ENCODE assay signal across 8 cellular contexts in genomic region chr5:79514391-79515105, GRCh38.
DNase-seq lines count a peak whose midpoint lies in the region; ATAC-seq and TF ChIP-seq lines count a peak whose summit lies in the region.

No MANE protein-coding gene starts in this region.

- H3K4me1 ChIP-seq in HUES6 (ENCODE audit: control insufficient read depth, insufficient read depth, low read length): peaks cover 26% of the 10 kb centered on the region
- H3K4me1 ChIP-seq in OCI-LY1 (ENCODE audit: insufficient read depth, low read length, severe bottlenecking): peaks cover 27% of the 10 kb centered on the region

- H3K36me3 ChIP-seq in HUES6 (ENCODE audit: control insufficient read depth, insufficient read depth, low read length) (no peaks in the 10 kb centered on the region), OCI-LY1 (ENCODE audit: insufficient read depth, low read length) (no peaks in the 10 kb centered on the region)

- peak overlapping the region; percentile 89 for H3K27ac ChIP-seq in HUES6 (ENCODE audit: low read depth, low read length)
- no peak overlapping the region for H3K27ac ChIP-seq in OCI-LY1 (ENCODE audit: low read depth, low read length, poor library complexity, severe bottlenecking)

- peak overlapping the region; percentile 60 for H3K4me2 ChIP-seq in OCI-LY1 (ENCODE audit: low read length)

- H3K27me3 ChIP-seq in HUES6 (ENCODE audit: control insufficient read depth, insufficient read depth, low read length): no peaks in the 10 kb centered on the region
- H3K27me3 ChIP-seq in OCI-LY1 (ENCODE audit: insufficient read depth, low read length): no peaks in the 10 kb centered on the region

- peak; percentile 86 for ATAC-seq in GM21447 (IDR thresholded peaks at IDR 0.05; ENCODE audit: unreplicated experiment)

- no peaks in the 10 kb centered on the region for H3K79me2 ChIP-seq in OCI-LY1 (ENCODE audit: insufficient read depth, low read length)

- H3K9me3 ChIP-seq in HUES6 (ENCODE audit: control insufficient read depth, insufficient read depth, low read depth, low read length) (no peaks in the 10 kb centered on the region), OCI-LY1 (ENCODE audit: low read length) (no peaks in the 10 kb centered on the region)

- H3K9ac ChIP-seq in HUES6 (ENCODE audit: low read length) (peak overlapping the region; percentile 91), OCI-LY1 (ENCODE audit: low read length) (peak overlapping the region; percentile 66)

- no peaks in the 10 kb centered on the region; the same call in 1 of the 2 replicates for H3F3A ChIP-seq in OCI-LY1 (ENCODE audit: insufficient read depth, low read length)

- TF ChIP-seq CTCF in OCI-LY1 (IDR thresholded peaks at IDR 0.05; ENCODE audit: low read length): no peak

- DNase-seq in D341Med (ENCODE audit: low spot score) (peak; percentile 92), activated T-cell treated with anti-CD3 and anti-CD28 coated beads for 24 hours (ENCODE audit: low read depth) (peak; percentile 87), epidermal melanocyte (ENCODE audit: insufficient read length, low spot score) (peak; percentile 71), middle frontal gyrus (ENCODE audit: extremely low spot score, low spot score) (peak; percentile 90)
- DNase-seq in stimulated activated CD8-positive, alpha-beta memory T cell treated with anti-CD3 and anti-CD28 coated beads, Interleukin-2, amount 100 ng/mL, for 48 hours (ENCODE audit: low read depth in 2 of 2): peak; percentile 73 to 86

- no peaks in the 10 kb centered on the region for H4K20me1 ChIP-seq in OCI-LY1 (ENCODE audit: insufficient read depth, low read length)

- peak overlapping the region; percentile 31 for H2AFZ ChIP-seq in OCI-LY1 (ENCODE audit: low read length)

- H3K4me3 ChIP-seq in HUES6 (ENCODE audit: low read depth, low read length): peak overlapping the region; percentile 90
- peak overlapping the region; percentile 73 for H3K4me3 ChIP-seq in OCI-LY1 (ENCODE audit: low read depth, low read length, poor library complexity, severe bottlenecking)

- no peaks in the 10 kb centered on the region for H3K9me2 ChIP-seq in OCI-LY1 (ENCODE audit: low read depth, low read length)
